In genomic region chr1:114092118-114092517, GRCh38 we compare ENCODE assay signal across 21 cellular contexts.
"Had no signal": no experiment of that assay in that cellular context is flagged by ENCODE, and none has a peak within 500 bp of the region (broad histone marks: within the 10 kb centered on the region; RNA-seq: fewer than 3 reads in every experiment).

No MANE protein-coding gene starts in this region.

- H3K4me3 ChIP-seq: SJSA1, SK-N-MC had no signal

- H3K9ac ChIP-seq: KMS-11 had no signal

- H3K36me3 ChIP-seq: SJSA1 had no signal

- H3K4me2 ChIP-seq: KMS-11 had no signal

- H3K9me3 ChIP-seq: SJSA1 had no signal

- DNase-seq: IMR-90, Kasumi-1, MV-4-11, NCI-H1048, NCI-H1105, NCI-H1436 treated with DMSO at 0.1 percent for 48 hours, NCI-H1694, NCI-H187 treated with DMSO at 0.1 percent for 48 hours, NCI-H2029 treated with DMSO at 0.1 percent for 48 hours, NCI-H2171 treated with DMSO at 0.1 percent for 48 hours, NCI-H226, NCI-H446, NCI-H510A, NCI-H524 treated with DMSO at 0.1 percent for 48 hours, NCI-H82, Right ventricle myocardium superior, RPMI8226, SIG-M5 had no signal

- H3K27ac ChIP-seq: KMS-11, SJSA1, SK-N-MC had no signal
